ENCODE assay signal across 8 cellular contexts in the genomic region with DNA sequence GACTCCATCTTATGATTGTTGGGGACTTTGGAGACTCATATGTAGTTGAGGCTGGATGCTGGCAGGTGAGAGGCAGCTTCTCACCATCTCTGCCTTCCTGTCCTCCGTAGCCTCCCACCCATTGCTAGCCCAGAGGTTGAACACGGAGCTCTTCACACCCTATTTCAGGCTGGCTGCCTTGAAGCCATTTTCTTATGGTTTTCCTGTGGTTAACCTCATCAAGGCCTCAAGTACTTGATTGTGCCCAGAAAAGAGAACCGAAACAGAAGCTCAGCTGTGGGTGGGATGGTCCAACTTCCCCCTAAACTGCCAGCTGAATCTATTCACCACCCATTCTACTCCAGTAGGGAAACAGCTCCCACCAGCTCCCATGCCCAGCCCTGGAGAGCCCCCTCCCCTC.
DNase-seq lines count a peak whose midpoint lies in the region; ATAC-seq and TF ChIP-seq lines count a peak whose summit lies in the region.

No MANE protein-coding gene starts in this region.

- in situ Hi-C loops in brain microvascular endothelial cell (cut with HindIII; ENCODE audit: low pct_ligation_motif_present, low sequenced_read_pairs) = no loop called here

- H3K4me3 ChIP-seq in brain microvascular endothelial cell (ENCODE audit: low read depth, low read length) = no peak overlapping the region

- DNase-seq in RPMI7951 (ENCODE audit: low read depth) = peak; percentile 64
- peak; percentile 25 for DNase-seq in ecto neural progenitor cell (ENCODE audit: low spot score)
- no peak for DNase-seq in putamen (ENCODE audit: low spot score)
- no peak for DNase-seq in DMS114 treated with DMSO at 0.1 percent for 48 hours (lab: John Stamatoyannopoulos, UW; ENCODE audit: unreplicated experiment)
- no peak for DNase-seq in brain microvascular endothelial cell
- no peak for DNase-seq in NCI-H1105 treated with DMSO at 0.1 percent for 48 hours (lab: John Stamatoyannopoulos, UW)

- H3K27ac ChIP-seq in brain microvascular endothelial cell = no peak overlapping the region

- H3K27me3 ChIP-seq in brain microvascular endothelial cell (replicated peaks) = no peaks in the 10 kb centered on the region

- no peaks in the 10 kb centered on the region for H3K36me3 ChIP-seq in brain microvascular endothelial cell (replicated peaks)

- ATAC-seq in GM18868 (IDR thresholded peaks at IDR 0.05; ENCODE audit: unreplicated experiment) (peak; percentile 99), HG02852 (IDR thresholded peaks at IDR 0.05; ENCODE audit: unreplicated experiment) (peak; percentile 99)

- TF ChIP-seq CTCF in brain microvascular endothelial cell (IDR thresholded peaks at IDR 0.05; ENCODE audit: low read depth, low read length, missing control alignments) = no peak

Comparison
In these comparisons a context has a peak if more than half of its experiments do, and no peak if none do; other contexts are left out.
1. DNase-seq: peak in RPMI7951 (single experiment) and ecto neural progenitor cell (single experiment); none in putamen (single experiment), DMS114 treated with DMSO at 0.1 percent for 48 hours (single experiment), brain microvascular endothelial cell (single experiment) and NCI-H1105 treated with DMSO at 0.1 percent for 48 hours (single experiment).